8 cellular contexts compared by ENCODE assay signal in the genomic region with DNA sequence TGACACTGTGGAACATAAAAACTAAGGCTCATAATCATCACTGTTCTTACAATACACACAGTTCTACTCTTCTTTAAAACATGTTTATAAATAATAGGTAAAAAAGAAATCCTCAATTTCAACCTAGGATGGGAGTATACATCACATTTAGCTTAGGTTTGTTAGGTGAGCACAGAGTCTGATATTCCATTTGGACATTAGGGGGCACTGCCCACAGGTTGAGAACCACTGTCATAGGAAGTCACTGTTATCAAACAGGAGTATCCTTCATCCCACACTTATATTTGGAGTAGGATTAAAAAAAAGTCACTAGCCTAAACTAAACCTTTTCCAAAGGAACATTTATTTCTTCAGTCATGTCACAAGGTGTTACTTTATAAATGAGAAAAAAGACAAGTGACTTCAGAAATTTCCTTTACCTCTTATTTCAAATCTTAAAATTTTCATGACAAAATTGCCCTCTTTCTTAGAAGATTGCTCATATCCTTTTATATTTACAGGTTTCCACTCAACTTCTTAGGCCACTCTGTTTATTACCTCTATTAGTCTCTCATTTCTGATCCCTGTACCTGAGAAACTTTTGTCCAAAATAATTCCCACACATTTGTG.
A peak's percentile ranks its signal among the peaks of the same experiment; 100 is the strongest.
DNase-seq lines count a peak whose midpoint lies in the region; ATAC-seq and TF ChIP-seq lines count a peak whose summit lies in the region.

No MANE protein-coding gene starts in this region.

- peak; percentile 66; the same call in 1 of the 2 replicates for TF ChIP-seq CTCF in Panc1 (IDR thresholded peaks at IDR 0.05)

- intact Hi-C loops in Panc1 (cut with micrococcal nuclease; ENCODE audit: unreplicated experiment) = loop anchor here (10.0 kb wide), 1 partner anchor 240 kb away; a partner anchor contains a TSS

- in situ Hi-C loops in Panc1 (cut with HindIII; ENCODE audit: low pct_unique_long_range_greater_than_20kb, low sequenced_read_pairs) = no loop called here

- peak; percentile 82 for ATAC-seq in GM18505 (IDR thresholded peaks at IDR 0.05; ENCODE audit: unreplicated experiment)
- ATAC-seq in HG02588 (IDR thresholded peaks at IDR 0.05; ENCODE audit: unreplicated experiment) = peak; percentile 77
- ATAC-seq in Panc1 = peak; percentile 75

- H3K36me3 ChIP-seq in Panc1 (ENCODE audit: control insufficient read depth, insufficient read depth, low read length) = no peaks in the 10 kb centered on the region; the same call in 1 of the 2 replicates
- H3K36me3 ChIP-seq in iPS DF 6.9 (ENCODE audit: control insufficient read depth, insufficient read depth, low read length) = no peaks in the 10 kb centered on the region
- no peaks in the 10 kb centered on the region for H3K36me3 ChIP-seq in MG63

- POLR2A ChIA-PET in Panc1 (lab: Charles Lee) = no interaction called here

- CTCF ChIA-PET in Panc1 (lab: Charles Lee) = interaction anchor here (0.6 to 1.3 kb wide), 2 partner anchors 23 to 242 kb away, joined by 3 to 5 read pairs; no protein-coding TSS in a partner anchor

- DNase-seq in Panc1 (ENCODE audit: low read depth, low spot score) (no peak), iPS DF 6.9 (ENCODE audit: low read depth, low spot score) (peak; percentile 16), NCI-H774 (lab: John Stamatoyannopoulos, UW) (no peak), MG63 (no peak), GOT3 (lab: John Stamatoyannopoulos, UW) (no peak), substantia nigra (lab: John Stamatoyannopoulos, UW) (no peak)

- no TSS peak for BruUV-seq in Panc1 (replicated peaks; lab: Mats Ljungman, UMichigan)

- no peak overlapping the region for H3K27ac ChIP-seq in Panc1 (ENCODE audit: low read length)
- H3K27ac ChIP-seq in iPS DF 6.9 (ENCODE audit: low read length) = no peak overlapping the region
- H3K27ac ChIP-seq in substantia nigra (ENCODE audit: low read depth, low read length, poor library complexity, severe bottlenecking) = no peak overlapping the region

- H3K4me1 ChIP-seq in Panc1 (ENCODE audit: control insufficient read depth, insufficient read depth, low read length) (no peaks in the 10 kb centered on the region), iPS DF 6.9 (ENCODE audit: control insufficient read depth, insufficient read depth, low read length) (no peaks in the 10 kb centered on the region)

- TF ChIP-seq POLR2A in GM18505 (IDR thresholded peaks at IDR 0.05; ENCODE audit: borderline replicate concordance, extremely low read depth, insufficient read depth, insufficient read length) = no peak

- H3K4me3 ChIP-seq in Panc1 (ENCODE audit: low read depth in 2 of 2, low read length in 2 of 2) = no peak overlapping the region
- H3K4me3 ChIP-seq in iPS DF 6.9 (ENCODE audit: low read length) = no peak overlapping the region
- no peak overlapping the region for H3K4me3 ChIP-seq in MG63

- H3K9me3 ChIP-seq in Panc1 (ENCODE audit: control insufficient read depth, insufficient read depth, low read depth, low read length) (no peaks in the 10 kb centered on the region), iPS DF 6.9 (ENCODE audit: control insufficient read depth, insufficient read depth, low read length) (no peaks in the 10 kb centered on the region), MG63 (peaks cover 5% of the 10 kb centered on the region; the same call in 1 of the 2 replicates)

- no peaks in the 10 kb centered on the region for H3K27me3 ChIP-seq in Panc1 (ENCODE audit: control insufficient read depth, insufficient read depth, low read length)
- no peaks in the 10 kb centered on the region for H3K27me3 ChIP-seq in iPS DF 6.9 (ENCODE audit: control insufficient read depth, insufficient read depth, low read length)
- H3K27me3 ChIP-seq in MG63 = no peaks in the 10 kb centered on the region
